ENCODE assay signal across 8 cellular contexts in the genomic region with DNA sequence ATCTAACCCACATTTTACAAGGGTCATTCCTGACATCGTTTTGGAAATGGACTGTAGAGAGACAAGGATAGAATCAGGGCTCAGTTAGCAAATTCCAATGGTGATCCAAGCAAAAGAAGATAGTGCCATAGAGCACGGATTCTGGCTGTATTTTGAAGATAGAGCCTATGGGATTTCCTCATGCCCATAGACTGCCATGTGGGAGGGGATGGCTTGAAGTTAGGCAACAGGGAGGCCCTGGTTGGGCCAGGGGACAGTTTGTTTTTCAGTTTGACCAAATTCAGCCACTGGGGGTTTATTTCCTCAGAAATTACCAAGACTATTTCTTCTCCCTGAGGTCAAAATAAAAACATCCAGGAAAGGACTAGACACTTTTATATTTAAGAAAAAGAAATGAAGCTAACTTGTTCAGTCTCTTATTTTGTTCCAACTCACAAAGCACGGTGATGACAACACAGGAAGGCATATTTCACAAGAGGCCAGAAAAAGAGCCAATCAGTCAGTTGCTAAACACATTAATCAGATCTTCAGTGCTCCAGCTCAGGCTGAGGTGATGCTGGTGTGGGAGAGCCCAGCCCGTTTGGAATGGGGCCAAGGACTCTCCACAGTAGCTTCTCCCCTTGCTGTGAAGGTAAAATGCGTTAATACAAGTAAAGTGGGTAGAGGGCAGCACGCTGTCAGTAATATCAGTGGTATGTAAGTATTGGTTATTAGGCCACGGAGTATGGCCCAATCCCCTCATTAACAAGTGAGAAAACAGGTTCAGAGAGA. TPM values are rescaled to one million over a fixed set of nuclear protein-coding genes. Genes with fewer than 3 reads are reported as not detected.
DNase-seq lines count a peak whose midpoint lies in the region; ATAC-seq, FAIRE-seq and TF ChIP-seq lines count a peak whose summit lies in the region.

No MANE protein-coding gene starts in this region.

- no peak overlapping the region for H4K91ac ChIP-seq in H1 (replicated peaks; ENCODE audit: insufficient read length, low read length)

- no peak overlapping the region for H3K9ac ChIP-seq in H1 (replicated peaks in 1 of 4; ENCODE audit: extremely low read depth in 1 of 4, low read depth in 3 of 4, low read length in 3 of 4)
- H3K9ac ChIP-seq in parathyroid adenoma: no peak overlapping the region

- H2BK20ac ChIP-seq in H1 (ENCODE audit: low read length): no peak overlapping the region

- no peak overlapping the region for H2BK15ac ChIP-seq in H1 (ENCODE audit: low read length)

- peaks cover 13% of the 10 kb centered on the region for H3K4me1 Mint-ChIP-seq in activated CD8-positive, alpha-beta memory T cell treated with anti-CD3 and anti-CD28 coated beads, Interleukin-2, amount 10 ng/mL, durations not matched to agents 7 days and 5 days
- H3K4me1 Mint-ChIP-seq in WTC11: peaks cover 9% of the 10 kb centered on the region; the same call in 1 of the 2 replicates

- peaks cover 0 to 3% (median under 1%) of the 10 kb centered on the region in 4 experiments; a peak in 1 of 7 replicates for H3K27me3 ChIP-seq in H1 (replicated peaks in 1 of 4; ENCODE audit: control insufficient read depth in 3 of 4, extremely low read depth in 1 of 4, insufficient read depth in 3 of 4, low read length in 3 of 4)
- no peaks in the 10 kb centered on the region for H3K27me3 ChIP-seq in parathyroid adenoma (ENCODE audit: control insufficient read depth, insufficient read depth, low read length)

- H3K36me3 ChIP-seq in H1 (ENCODE audit: control insufficient read depth in 2 of 4, insufficient read depth in 4 of 4, low read length in 3 of 4): no peaks in the 10 kb centered on the region
- H3K36me3 ChIP-seq in parathyroid adenoma (ENCODE audit: control insufficient read depth, insufficient read depth, low read length): no peaks in the 10 kb centered on the region

- no peak overlapping the region for H3K27ac Mint-ChIP-seq in activated CD8-positive, alpha-beta memory T cell treated with anti-CD3 and anti-CD28 coated beads, Interleukin-2, amount 10 ng/mL, durations not matched to agents 7 days and 5 days
- H3K27ac Mint-ChIP-seq in WTC11: no peak overlapping the region

- WGBS in H1 (ENCODE audit: extremely low coverage in 1 of 2, insufficient coverage in 1 of 2, insufficient read length in 1 of 2, insufficient replicate concordance in 2 of 2, low coverage in 1 of 2, low lambda C conversion rate in 2 of 2, missing lambda C conversion rate in 1 of 2), 2 experiments: 84% methylated on average over 7 of the region's 7 CpGs; no CpG with 5 or more reads in 1 of the 2 experiments

- POLR2A ChIA-PET in H1 (lab: Charles Lee; ENCODE audit: partially characterized antibody) (interaction anchor here (0.9 kb wide), 2 partner anchors 15 to 23 kb away, joined by 3 to 4 read pairs; a partner anchor contains a TSS), WTC11 (lab: Charles Lee) (interaction anchor here (0.7 kb wide), 1 partner anchor 42 kb away, joined by 7 read pairs; no protein-coding TSS in a partner anchor)

- DNase-seq in H54 (ENCODE audit: insufficient read length, low spot score): no peak
- peak; percentile 29 for DNase-seq in NCI-H774 (lab: John Stamatoyannopoulos, UW)
- no peak for DNase-seq in H1 (ENCODE audit: low read depth in 1 of 2, low spot score in 2 of 2)
- no peak for DNase-seq in stimulated activated naive CD8-positive, alpha-beta T cell treated with anti-CD3 and anti-CD28 coated beads, Interleukin-15, Interleukin-2, amounts not matched to agents 100 U/mL and 50 U/mL, for 24 hours
- DNase-seq in activated CD8-positive, alpha-beta memory T cell treated with anti-CD3 and anti-CD28 coated beads, Interleukin-2, amount 10 ng/mL, durations not matched to agents 7 days and 5 days: no peak
- no peak for DNase-seq in WTC11 (ENCODE audit: low spot score)

- no peaks in the 10 kb centered on the region for H4K20me1 ChIP-seq in H1 (replicated peaks in 1 of 2; ENCODE audit: control insufficient read depth in 1 of 2, insufficient read depth in 2 of 2, low read length in 2 of 2)

- H4K5ac ChIP-seq in H1 (ENCODE audit: insufficient read length, low read depth, low read length): no peak overlapping the region

- H3K4me1 ChIP-seq in H1 (replicated peaks in 1 of 4; ENCODE audit: control insufficient read depth in 3 of 4, insufficient read depth in 4 of 4, low read length in 3 of 4) (0 out of 7 replicates have a peak, but pooled peaks cover 0 to 2% (median 0%) of the 10 kb centered on the region in 4 experiments), parathyroid adenoma (peaks cover 11% of the 10 kb centered on the region)

- H3K56ac ChIP-seq in H1 (replicated peaks; ENCODE audit: insufficient read length, low read depth, low read length): no peak overlapping the region

- FAIRE-seq in H54 (lab: Jason Lieb, UNC): peak; percentile 38
- no peak for FAIRE-seq in H1 (lab: Jason Lieb, UNC)

- peak overlapping the region; percentile 84; the same call in 1 of the 2 replicates for H4K8ac ChIP-seq in H1 (ENCODE audit: extremely low read depth, insufficient read depth, low read length)

- CTCF ChIA-PET in H1 (lab: Charles Lee; ENCODE audit: partially characterized antibody): interaction anchor here (0.7 to 2.8 kb wide), 9 partner anchors 12 to 202 kb away, joined by 3 to 12 read pairs (median 4); no protein-coding TSS in a partner anchor
- CTCF ChIA-PET in activated CD8-positive, alpha-beta memory T cell treated with anti-CD3 and anti-CD28 coated beads, Interleukin-2, amount 10 ng/mL, durations not matched to agents 7 days and 5 days (lab: Charles Lee): interaction anchor here (1.0 to 3.3 kb wide), 3 partner anchors 10 to 203 kb away, joined by 3 to 15 read pairs (median 4); a partner anchor contains a TSS
- CTCF ChIA-PET in WTC11 (lab: Charles Lee): interaction anchor here (0.6 to 2.6 kb wide), 4 partner anchors 15 to 239 kb away, joined by 3 to 12 read pairs (median 5); a partner anchor contains a TSS

- TF ChIP-seq POLR2A in H54 (IDR thresholded peaks at IDR 0.05; ENCODE audit: low read depth, low read length) (no peak), H1 (IDR thresholded peaks at IDR 0.05; ENCODE audit: control extremely low read depth in 1 of 2, low read depth in 2 of 2, low read length in 2 of 2) (no peak)

- H3K23ac ChIP-seq in H1 (ENCODE audit: insufficient read length): no peak overlapping the region

- H3K36me3 Mint-ChIP-seq in activated CD8-positive, alpha-beta memory T cell treated with anti-CD3 and anti-CD28 coated beads, Interleukin-2, amount 10 ng/mL, durations not matched to agents 7 days and 5 days: peaks cover 9% of the 10 kb centered on the region
- peaks cover 6% of the 10 kb centered on the region for H3K36me3 Mint-ChIP-seq in WTC11

- H2AK5ac ChIP-seq in H1 (ENCODE audit: low read depth, low read length): no peak overlapping the region

- no peak overlapping the region for H3K14ac ChIP-seq in H1 (ENCODE audit: insufficient read length)

- H3K4me3 ChIP-seq in H1 (ENCODE audit: extremely low read depth in 1 of 4, insufficient read depth in 2 of 4, low read depth in 3 of 4, low read length in 4 of 4) (no peak overlapping the region), parathyroid adenoma (ENCODE audit: low read depth, low read length) (peak overlapping the region; percentile 36)

- H3K4me2 ChIP-seq in H1 (ENCODE audit: insufficient read depth in 1 of 2, low read depth in 2 of 2, low read length in 2 of 2) (no peak overlapping the region), parathyroid adenoma (ENCODE audit: low read length) (peak overlapping the region; percentile 21)

- H2BK120ac ChIP-seq in H1 (replicated peaks; ENCODE audit: low read depth, low read length): no peak overlapping the region

- H3K4me3 Mint-ChIP-seq in activated CD8-positive, alpha-beta memory T cell treated with anti-CD3 and anti-CD28 coated beads, Interleukin-2, amount 10 ng/mL, durations not matched to agents 7 days and 5 days: no peak overlapping the region
- no peak overlapping the region for H3K4me3 Mint-ChIP-seq in WTC11

- peaks cover 4% of the 10 kb centered on the region for H3K9me3 Mint-ChIP-seq in activated CD8-positive, alpha-beta memory T cell treated with anti-CD3 and anti-CD28 coated beads, Interleukin-2, amount 10 ng/mL, durations not matched to agents 7 days and 5 days (ENCODE audit: low read depth)
- H3K9me3 Mint-ChIP-seq in WTC11: peaks cover 14% of the 10 kb centered on the region

- H3K27me3 Mint-ChIP-seq in activated CD8-positive, alpha-beta memory T cell treated with anti-CD3 and anti-CD28 coated beads, Interleukin-2, amount 10 ng/mL, durations not matched to agents 7 days and 5 days: no peaks in the 10 kb centered on the region
- H3K27me3 Mint-ChIP-seq in WTC11 (ENCODE audit: low read depth): peaks cover 49% of the 10 kb centered on the region

- H3K4ac ChIP-seq in H1 (replicated peaks; ENCODE audit: insufficient read length, low read depth, low read length): no peak overlapping the region

- no peak for TF ChIP-seq CTCF in H1 (IDR thresholded peaks at IDR 0.05; ENCODE audit: control extremely low read depth in 1 of 3, insufficient read depth in 1 of 3, low read depth in 1 of 3, low read length in 3 of 3)
- no peak for TF ChIP-seq CTCF in parathyroid adenoma (IDR thresholded peaks at IDR 0.05)
- no peak for TF ChIP-seq CTCF in WTC11 (IDR thresholded peaks at IDR 0.05)

- H3K27ac ChIP-seq in H1 (ENCODE audit: low read depth, low read length) (no peak overlapping the region), parathyroid adenoma (peak overlapping the region; percentile 88)

- H3K18ac ChIP-seq in H1 (ENCODE audit: extremely low read depth, low read length): no peak overlapping the region

- H2BK5ac ChIP-seq in H1 (ENCODE audit: low read depth, low read length): no peak overlapping the region

- H3K9me3 ChIP-seq in H1 (ENCODE audit: insufficient read depth in 2 of 2, low read depth in 1 of 2, low read length in 1 of 2): peaks cover 6 to 10% of the 10 kb centered on the region in 2 experiments; a peak in 3 of 4 replicates
- no peaks in the 10 kb centered on the region for H3K9me3 ChIP-seq in parathyroid adenoma (ENCODE audit: control insufficient read depth, low read length)

- no peak for TF ChIP-seq EP300 in H1 (IDR thresholded peaks at IDR 0.05; ENCODE audit: borderline replicate concordance in 1 of 2, low read depth in 2 of 2, low read length in 2 of 2)

- peaks cover 3% of the 10 kb centered on the region; the same call in 1 of the 2 replicates for H3K23me2 ChIP-seq in H1 (ENCODE audit: low read depth, low read length)

- H3K79me1 ChIP-seq in H1 (ENCODE audit: low read depth, low read length): no peaks in the 10 kb centered on the region

- TF ChIP-seq RAD21 in H1 (IDR thresholded peaks at IDR 0.05 in 1 of 2, conservative IDR thresholded peaks at IDR 0.05 in 1 of 2; ENCODE audit: low read depth in 2 of 2, low read length in 2 of 2): no peak

- no peak overlapping the region for H2BK12ac ChIP-seq in H1 (ENCODE audit: low read depth, low read length)

- ATAC-seq in stimulated activated naive CD8-positive, alpha-beta T cell treated with anti-CD3 and anti-CD28 coated beads, Interleukin-15, Interleukin-2, amounts not matched to agents 100 U/mL and 50 U/mL, for 24 hours: no peak
- ATAC-seq in GM18498 (IDR thresholded peaks at IDR 0.05; ENCODE audit: unreplicated experiment) (no peak), WTC11 (no peak)
- ATAC-seq in activated CD8-positive, alpha-beta memory T cell treated with anti-CD3 and anti-CD28 coated beads, Interleukin-2, amount 10 ng/mL, durations not matched to agents 7 days and 5 days: no peak

- H2AFZ ChIP-seq in H1 (ENCODE audit: low read length): no peak overlapping the region
- peak overlapping the region; percentile 78 for H2AFZ ChIP-seq in parathyroid adenoma

- H3K79me2 ChIP-seq in H1 (ENCODE audit: control insufficient read depth in 1 of 2, insufficient read depth in 2 of 2, low read length in 2 of 2): 0 out of 4 replicates have a peak, but pooled peaks cover 0 to under 1% of the 10 kb centered on the region in 2 experiments
- no peaks in the 10 kb centered on the region for H3K79me2 ChIP-seq in parathyroid adenoma

RNA-seq across cellular contexts. Expression of a gene that starts 4.4 kb away (rescaled TPM):
- 42.5 and 42.7 TPM in 2 replicates for total RNA-seq in H1 (2021; fragmentation: NEBNext Ultra II Directional; extraction: Animal tissue kit (Norgen Biotek cat#: 25700))
- 17.3 and 20.5 TPM in 2 replicates for polyA plus RNA-seq in H1 (2011; rRNA removed)
- 23.6 TPM for polyA plus RNA-seq in H1 (2011; cell fraction: cytosol; rRNA removed)
- 29.6 TPM for polyA plus RNA-seq in H1 (2011; cell fraction: nucleus; rRNA removed)
- polyA plus RNA-seq in H1 (2012, experiment 1 of 2): 21.9 to 28.9 TPM (median 24.5 TPM) in 4 replicates
- polyA plus RNA-seq in H1 (2012, experiment 2 of 2): 3.3 TPM
- 20.1 TPM for polyA plus RNA-seq in H1 (2013, experiment 1 of 2)
- 18.7 TPM for polyA plus RNA-seq in H1 (2013, experiment 2 of 2)
- 40.6 and 56.0 TPM in 2 replicates for polyA minus RNA-seq in H1 (2011; rRNA and poly(A)+ RNA removed)
- 26.1 TPM for polyA minus RNA-seq in H1 (2011; cell fraction: cytosol; rRNA and poly(A)+ RNA removed)
- 52.2 TPM for polyA minus RNA-seq in H1 (2011; cell fraction: nucleus; rRNA and poly(A)+ RNA removed)
- total RNA-seq in activated CD8-positive, alpha-beta memory T cell treated with anti-CD3 and anti-CD28 coated beads, Interleukin-2, amount 10 ng/mL, durations not matched to agents 7 days and 5 days: 10 to 100 TPM; 41.9 to 46.1 TPM
- 41.1 to 43.9 TPM (median 43.2 TPM) in 3 replicates for total RNA-seq in WTC11 (2021)

RNA-seq across cellular contexts. Expression of a gene that starts 15.3 kb away (rescaled TPM):
- 10.4 and 13.2 TPM in 2 replicates for total RNA-seq in H1 (2021; fragmentation: NEBNext Ultra II Directional; extraction: Animal tissue kit (Norgen Biotek cat#: 25700))
- 15.7 and 16.4 TPM in 2 replicates for polyA plus RNA-seq in H1 (2011; rRNA removed)
- polyA plus RNA-seq in H1 (2011; cell fraction: cytosol; rRNA removed): 13.1 TPM
- polyA plus RNA-seq in H1 (2011; cell fraction: nucleus; rRNA removed): 10.0 TPM
- polyA plus RNA-seq in H1 (2012, experiment 1 of 2): 9.6 to 14.6 TPM (median 10.6 TPM) in 4 replicates
- polyA plus RNA-seq in H1 (2012, experiment 2 of 2): 16.3 TPM
- 6.2 TPM for polyA plus RNA-seq in H1 (2013, experiment 1 of 2)
- 5.9 TPM for polyA plus RNA-seq in H1 (2013, experiment 2 of 2)
- 9.1 and 11.0 TPM in 2 replicates for polyA minus RNA-seq in H1 (2011; rRNA and poly(A)+ RNA removed)
- polyA minus RNA-seq in H1 (2011; cell fraction: cytosol; rRNA and poly(A)+ RNA removed): 6.7 TPM
- 4.5 TPM for polyA minus RNA-seq in H1 (2011; cell fraction: nucleus; rRNA and poly(A)+ RNA removed)
- total RNA-seq in activated CD8-positive, alpha-beta memory T cell treated with anti-CD3 and anti-CD28 coated beads, Interleukin-2, amount 10 ng/mL, durations not matched to agents 7 days and 5 days: 10 to 100 TPM; 22.1 to 37.5 TPM
- 11.1 to 14.1 TPM (median 12.2 TPM) in 3 replicates for total RNA-seq in WTC11 (2021)
